Comparison of ENCODE assay signal across 1 cellular context in genomic region chr18:12943200-12943599, GRCh38.
TF ChIP-seq lines count a peak whose summit lies in the region.

No MANE protein-coding gene starts in this region.

TF ChIP-seq in IMR-90, 13 proteins besides CTCF, POLR2A, EP300 and RAD21:
- TF ChIP-seq RFX5 (IDR thresholded peaks at IDR 0.05; ENCODE audit: low read depth, low read length) (no peak), CHD1 (IDR thresholded peaks at IDR 0.05; ENCODE audit: low read depth, low read length) (no peak), MAFK (IDR thresholded peaks at IDR 0.05; ENCODE audit: low read depth, low read length) (no peak), MAZ (IDR thresholded peaks at IDR 0.05; ENCODE audit: borderline replicate concordance, low read depth, low read length) (no peak), MXI1 (IDR thresholded peaks at IDR 0.05; ENCODE audit: borderline replicate concordance, low read depth, low read length) (no peak)
